ENCODE assay signal across 8 cellular contexts in the genomic region with DNA sequence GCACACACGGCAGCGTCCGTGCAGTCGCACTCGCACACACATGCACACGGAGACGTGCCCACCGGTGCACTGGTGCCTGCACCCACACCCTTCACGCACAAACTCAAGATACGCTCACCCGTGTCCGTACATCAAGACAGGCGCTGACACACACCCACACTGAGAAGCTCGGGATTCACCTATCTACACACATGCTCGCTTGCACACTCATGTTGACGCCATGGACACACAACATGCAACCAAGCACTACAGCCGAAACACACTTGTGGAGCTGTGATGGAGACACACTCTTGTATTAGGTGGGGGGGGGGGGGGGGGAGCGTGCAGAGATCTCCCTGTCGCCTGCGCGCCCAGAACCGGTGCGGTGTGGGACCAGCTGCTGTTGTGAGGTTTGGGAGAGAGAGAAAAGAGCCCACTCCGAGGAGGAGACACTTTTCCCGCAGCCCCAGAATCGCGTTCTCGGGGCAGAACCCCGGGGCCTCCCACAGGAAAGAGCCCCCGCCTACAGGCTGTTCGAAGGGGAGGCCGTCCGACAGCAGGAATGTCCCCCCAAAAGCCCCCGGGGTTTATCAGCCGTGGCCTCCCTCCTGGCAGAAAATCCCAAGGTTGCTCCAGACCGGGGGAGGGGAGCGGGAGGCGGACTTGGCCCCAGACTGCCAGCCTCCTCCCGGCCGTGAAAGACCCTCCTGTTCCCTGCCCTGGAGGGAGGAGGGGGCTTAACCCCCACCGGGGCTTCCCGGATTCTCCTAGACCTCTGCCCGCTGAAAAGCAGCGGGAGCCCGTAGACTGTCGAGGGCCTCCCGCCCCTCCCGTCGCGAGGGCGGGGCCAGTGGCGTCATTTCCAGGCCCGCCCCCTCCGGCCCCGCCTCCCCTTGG. TPM values are rescaled to one million over a fixed set of nuclear protein-coding genes. Genes with fewer than 3 reads are reported as not detected.
DNase-seq lines count a peak whose midpoint lies in the region; ATAC-seq, FAIRE-seq and TF ChIP-seq lines count a peak whose summit lies in the region.

No MANE protein-coding gene starts in this region.

- H3K79me2 ChIP-seq in H1 (ENCODE audit: control insufficient read depth in 1 of 2, insufficient read depth in 2 of 2, low read length in 2 of 2): no peaks in the 10 kb centered on the region
- no peaks in the 10 kb centered on the region for H3K79me2 ChIP-seq in mesendoderm (ENCODE audit: control insufficient read depth, insufficient read depth, low read length)

- H3K4me3 Mint-ChIP-seq in activated CD8-positive, alpha-beta memory T cell treated with anti-CD3 and anti-CD28 coated beads, Interleukin-2, amount 10 ng/mL, durations not matched to agents 7 days and 5 days: peak overlapping the region; percentile 84

- no peak overlapping the region for H3K23ac ChIP-seq in H1 (ENCODE audit: insufficient read length)
- no peak overlapping the region for H3K23ac ChIP-seq in mesendoderm (ENCODE audit: low read length)

- H3K4me2 ChIP-seq in H1 (ENCODE audit: insufficient read depth in 1 of 2, low read depth in 2 of 2, low read length in 2 of 2): peak overlapping the region; percentile 98 to 100
- peak overlapping the region; percentile 94 for H3K4me2 ChIP-seq in mesendoderm (ENCODE audit: low read length)

- H3K36me3 ChIP-seq in H1 (ENCODE audit: control insufficient read depth in 2 of 4, insufficient read depth in 4 of 4, low read length in 3 of 4) (peaks cover 0 to 4% (median 2%) of the 10 kb centered on the region in 4 experiments; a peak in 4 of 8 replicates), mesendoderm (ENCODE audit: control insufficient read depth, insufficient read depth, low read length) (no peaks in the 10 kb centered on the region)

- WGBS in H1 (ENCODE audit: extremely low coverage in 1 of 2, insufficient coverage in 1 of 2, insufficient read length in 1 of 2, insufficient replicate concordance in 2 of 2, low coverage in 1 of 2, low lambda C conversion rate in 2 of 2, missing lambda C conversion rate in 1 of 2), 2 experiments: 10% methylated on average over 29 of the region's 55 CpGs; no CpG with 5 or more reads in 1 of the 2 experiments
- WGBS in mesendoderm (ENCODE audit: extremely low coverage, insufficient coverage, low lambda C conversion rate): no CpG with 5 or more reads among the region's 55 CpGs

- H2AK5ac ChIP-seq in H1 (ENCODE audit: low read depth, low read length): peak overlapping the region; percentile 43; the same call in 1 of the 2 replicates
- H2AK5ac ChIP-seq in mesendoderm (ENCODE audit: low read length): no peak overlapping the region

- peaks cover 4 to 12% of the 10 kb centered on the region in 2 experiments for H4K20me1 ChIP-seq in H1 (replicated peaks in 1 of 2; ENCODE audit: control insufficient read depth in 1 of 2, insufficient read depth in 2 of 2, low read length in 2 of 2)

- H4K8ac ChIP-seq in H1 (ENCODE audit: extremely low read depth, insufficient read depth, low read length) (peak overlapping the region; percentile 91; the same call in 1 of the 2 replicates), mesendoderm (ENCODE audit: low read depth, low read length) (no peak overlapping the region)

- DNase-seq in NCI-H345 (lab: John Stamatoyannopoulos, UW) (peak; percentile 67), NCI-H345 treated with DMSO at 0.1 percent for 48 hours (lab: John Stamatoyannopoulos, UW; ENCODE audit: unreplicated experiment) (no peak), NK-92 (lab: John Stamatoyannopoulos, UW; ENCODE audit: unreplicated experiment) (peak; percentile 43), H1 (ENCODE audit: low read depth in 1 of 2, low spot score in 2 of 2) (peak; percentile 59 to 95), mesendoderm (peak; percentile 94)
- DNase-seq in activated CD8-positive, alpha-beta memory T cell treated with anti-CD3 and anti-CD28 coated beads, Interleukin-2, amount 10 ng/mL, durations not matched to agents 7 days and 5 days: peak; percentile 90
- peak; percentile 83 for DNase-seq in stimulated activated CD8-positive, alpha-beta memory T cell treated with anti-CD3 and anti-CD28 coated beads, Interleukin-12 subunit alpha, Interleukin-12 subunit beta, amount 100 ng/mL, for 1 hour (ENCODE audit: low read depth)

- no peak overlapping the region for H4K91ac ChIP-seq in H1 (replicated peaks; ENCODE audit: insufficient read length, low read length)

- no peaks in the 10 kb centered on the region for H3K9me3 ChIP-seq in H1 (ENCODE audit: insufficient read depth in 2 of 2, low read depth in 1 of 2, low read length in 1 of 2)

- H3K14ac ChIP-seq in H1 (ENCODE audit: insufficient read length): no peak overlapping the region

- peak overlapping the region; percentile 29 to 69 (median 55) for H3K4me3 ChIP-seq in H1 (ENCODE audit: extremely low read depth in 1 of 4, insufficient read depth in 2 of 4, low read depth in 3 of 4, low read length in 4 of 4)
- H3K4me3 ChIP-seq in mesendoderm (ENCODE audit: low read length): peak overlapping the region; percentile 26

- H3K9ac ChIP-seq in H1 (replicated peaks in 1 of 4; ENCODE audit: extremely low read depth in 1 of 4, low read depth in 3 of 4, low read length in 3 of 4) (peak overlapping the region in 3 of 4 experiments; percentile 51 to 67 (median 54); a peak in 6 of 7 replicates), mesendoderm (ENCODE audit: low read length) (peak overlapping the region; percentile 55)

- FAIRE-seq in H1 (lab: Jason Lieb, UNC): no peak

- H3K36me3 Mint-ChIP-seq in activated CD8-positive, alpha-beta memory T cell treated with anti-CD3 and anti-CD28 coated beads, Interleukin-2, amount 10 ng/mL, durations not matched to agents 7 days and 5 days: peaks cover 20% of the 10 kb centered on the region

- H3K4me1 ChIP-seq in H1 (replicated peaks in 1 of 4; ENCODE audit: control insufficient read depth in 3 of 4, insufficient read depth in 4 of 4, low read length in 3 of 4) (peaks cover 0 to 22% (median 13%) of the 10 kb centered on the region in 4 experiments; a peak in 6 of 7 replicates), mesendoderm (ENCODE audit: control insufficient read depth, low read depth, low read length) (peaks cover 10% of the 10 kb centered on the region)

- TF ChIP-seq POLR2A in H1 (IDR thresholded peaks at IDR 0.05; ENCODE audit: control extremely low read depth in 1 of 2, low read depth in 2 of 2, low read length in 2 of 2): 0 out of 3 replicates have a peak, but pooled peaks of 1 of the 2 experiments have one; percentile 32

- peak overlapping the region; percentile 90 for H3K27ac Mint-ChIP-seq in activated CD8-positive, alpha-beta memory T cell treated with anti-CD3 and anti-CD28 coated beads, Interleukin-2, amount 10 ng/mL, durations not matched to agents 7 days and 5 days

- H3K4me1 Mint-ChIP-seq in activated CD8-positive, alpha-beta memory T cell treated with anti-CD3 and anti-CD28 coated beads, Interleukin-2, amount 10 ng/mL, durations not matched to agents 7 days and 5 days: peaks cover 44% of the 10 kb centered on the region

- no peak for TF ChIP-seq CTCF in H1 (IDR thresholded peaks at IDR 0.05; ENCODE audit: control extremely low read depth in 1 of 3, insufficient read depth in 1 of 3, low read depth in 1 of 3, low read length in 3 of 3)

- H3K18ac ChIP-seq in H1 (ENCODE audit: extremely low read depth, low read length) (peak overlapping the region; percentile 78), mesendoderm (ENCODE audit: low read length) (peak overlapping the region; percentile 20)

- H2BK120ac ChIP-seq in H1 (replicated peaks; ENCODE audit: low read depth, low read length) (no peak overlapping the region), mesendoderm (ENCODE audit: low read depth, low read length) (no peak overlapping the region)

- POLR2A ChIA-PET in H1 (lab: Charles Lee; ENCODE audit: partially characterized antibody): interaction anchor here (1.0 to 5.8 kb wide), 12 partner anchors 11 to 243 kb away, joined by 3 to 33 read pairs (median 6); a partner anchor contains a TSS

- H3K9me3 Mint-ChIP-seq in activated CD8-positive, alpha-beta memory T cell treated with anti-CD3 and anti-CD28 coated beads, Interleukin-2, amount 10 ng/mL, durations not matched to agents 7 days and 5 days (ENCODE audit: low read depth): no peaks in the 10 kb centered on the region

- H2AFZ ChIP-seq in H1 (ENCODE audit: low read length): no peak overlapping the region

- no peak for TF ChIP-seq RAD21 in H1 (IDR thresholded peaks at IDR 0.05 in 1 of 2, conservative IDR thresholded peaks at IDR 0.05 in 1 of 2; ENCODE audit: low read depth in 2 of 2, low read length in 2 of 2)

- H3K27me3 Mint-ChIP-seq in activated CD8-positive, alpha-beta memory T cell treated with anti-CD3 and anti-CD28 coated beads, Interleukin-2, amount 10 ng/mL, durations not matched to agents 7 days and 5 days: no peaks in the 10 kb centered on the region

- no peaks in the 10 kb centered on the region for H3K79me1 ChIP-seq in H1 (ENCODE audit: low read depth, low read length)
- H3K79me1 ChIP-seq in mesendoderm (ENCODE audit: low read length): no peaks in the 10 kb centered on the region

- peak in 1 of 2 experiments; percentile 49; a peak in 1 of 3 replicates for TF ChIP-seq EP300 in H1 (IDR thresholded peaks at IDR 0.05; ENCODE audit: borderline replicate concordance in 1 of 2, low read depth in 2 of 2, low read length in 2 of 2)

- H3K4ac ChIP-seq in H1 (replicated peaks; ENCODE audit: insufficient read length, low read depth, low read length) (peak overlapping the region; percentile 21), mesendoderm (ENCODE audit: low read depth, low read length) (no peak overlapping the region)

- H4K5ac ChIP-seq in H1 (ENCODE audit: insufficient read length, low read depth, low read length) (no peak overlapping the region), mesendoderm (ENCODE audit: low read length) (no peak overlapping the region)

- H3K23me2 ChIP-seq in H1 (ENCODE audit: low read depth, low read length): peaks cover 13% of the 10 kb centered on the region

- H3K27me3 ChIP-seq in H1 (replicated peaks in 1 of 4; ENCODE audit: control insufficient read depth in 3 of 4, extremely low read depth in 1 of 4, insufficient read depth in 3 of 4, low read length in 3 of 4) (peaks cover 0 to 23% (median 21%) of the 10 kb centered on the region in 4 experiments; a peak in 6 of 7 replicates), mesendoderm (ENCODE audit: insufficient read depth, low read length, poor library complexity) (no peaks in the 10 kb centered on the region)

- no peak overlapping the region for H2BK5ac ChIP-seq in H1 (ENCODE audit: low read depth, low read length)
- no peak overlapping the region for H2BK5ac ChIP-seq in mesendoderm (ENCODE audit: low read length)

- H3K56ac ChIP-seq in H1 (replicated peaks; ENCODE audit: insufficient read length, low read depth, low read length) (no peak overlapping the region), mesendoderm (ENCODE audit: low read length) (peak overlapping the region; percentile 76)

- H2BK15ac ChIP-seq in H1 (ENCODE audit: low read length) (peak overlapping the region; percentile 66; the same call in 1 of the 2 replicates), mesendoderm (replicated peaks; ENCODE audit: low read depth) (no peak overlapping the region)

- ATAC-seq in HG03066 (IDR thresholded peaks at IDR 0.05; ENCODE audit: low read depth, unreplicated experiment): peak; percentile 2
- peak; percentile 37 for ATAC-seq in activated CD8-positive, alpha-beta memory T cell treated with anti-CD3 and anti-CD28 coated beads, Interleukin-2, amount 10 ng/mL, durations not matched to agents 7 days and 5 days

- CTCF ChIA-PET in activated CD8-positive, alpha-beta memory T cell treated with anti-CD3 and anti-CD28 coated beads, Interleukin-2, amount 10 ng/mL, durations not matched to agents 7 days and 5 days (lab: Charles Lee): interaction anchor here (0.7 to 16.5 kb wide), 19 partner anchors 10 to 555 kb away, joined by 3 to 271 read pairs (median 4); a partner anchor contains a TSS
- CTCF ChIA-PET in H1 (lab: Charles Lee; ENCODE audit: partially characterized antibody): interaction anchor here (0.6 to 16.4 kb wide), 14 partner anchors 10 to 226 kb away, joined by 3 to 357 read pairs (median 7); a partner anchor contains a TSS

- H3K27ac ChIP-seq in H1 (ENCODE audit: low read depth, low read length) (peak overlapping the region; percentile 35; the same call in 1 of the 2 replicates), mesendoderm (ENCODE audit: low read depth, low read length) (no peak overlapping the region)

- H2BK20ac ChIP-seq in H1 (ENCODE audit: low read length): no peak overlapping the region

- peak overlapping the region; percentile 72 for H2BK12ac ChIP-seq in H1 (ENCODE audit: low read depth, low read length)

RNA-seq across cellular contexts. Expression of a gene that starts 0.5 kb away (rescaled TPM):
- total RNA-seq in activated CD8-positive, alpha-beta memory T cell treated with anti-CD3 and anti-CD28 coated beads, Interleukin-2, amount 10 ng/mL, durations not matched to agents 7 days and 5 days: 100 to 1,000 TPM in 1 of 2 experiments, 10 to 100 TPM in 1; 78.1 to 199 TPM
- total RNA-seq in H1 (2021; fragmentation: NEBNext Ultra II Directional; extraction: Animal tissue kit (Norgen Biotek cat#: 25700)): 18.7 and 20.4 TPM in 2 replicates
- polyA plus RNA-seq in H1 (2011; rRNA removed): 31.4 and 34.5 TPM in 2 replicates
- 26.8 TPM for polyA plus RNA-seq in H1 (2011; cell fraction: cytosol; rRNA removed)
- polyA plus RNA-seq in H1 (2011; cell fraction: nucleus; rRNA removed): 78.0 TPM
- polyA plus RNA-seq in H1 (2012, experiment 1 of 2): 25.2 to 41.2 TPM (median 38.4 TPM) in 4 replicates
- 27.3 TPM for polyA plus RNA-seq in H1 (2012, experiment 2 of 2)
- 7.1 TPM for polyA plus RNA-seq in H1 (2013, experiment 1 of 2)
- polyA plus RNA-seq in H1 (2013, experiment 2 of 2): 5.6 TPM
- 13.4 and 14.3 TPM in 2 replicates for polyA minus RNA-seq in H1 (2011; rRNA and poly(A)+ RNA removed)
- polyA minus RNA-seq in H1 (2011; cell fraction: cytosol; rRNA and poly(A)+ RNA removed): 20.0 TPM
- polyA minus RNA-seq in H1 (2011; cell fraction: nucleus; rRNA and poly(A)+ RNA removed): 18.3 TPM
- polyA plus RNA-seq in mesendoderm (2013, experiment 1 of 2): 5.3 TPM
- polyA plus RNA-seq in mesendoderm (2013, experiment 2 of 2): 4.7 TPM

RNA-seq across cellular contexts. Expression of a gene that starts 23.5 kb away (rescaled TPM):
- 1 to 10 TPM; 2.8 to 2.9 TPM for total RNA-seq in activated CD8-positive, alpha-beta memory T cell treated with anti-CD3 and anti-CD28 coated beads, Interleukin-2, amount 10 ng/mL, durations not matched to agents 7 days and 5 days
- 5.6 and 6.0 TPM in 2 replicates for total RNA-seq in H1 (2021; fragmentation: NEBNext Ultra II Directional; extraction: Animal tissue kit (Norgen Biotek cat#: 25700))
- polyA plus RNA-seq in H1 (2011; rRNA removed): 5.4 and 8.0 TPM in 2 replicates
- polyA plus RNA-seq in H1 (2011; cell fraction: cytosol; rRNA removed): 6.0 TPM
- 30.7 TPM for polyA plus RNA-seq in H1 (2011; cell fraction: nucleus; rRNA removed)
- polyA plus RNA-seq in H1 (2012, experiment 1 of 2): 5.8 to 8.4 TPM (median 7.1 TPM) in 4 replicates
- 4.3 TPM for polyA plus RNA-seq in H1 (2012, experiment 2 of 2)
- 4.1 TPM for polyA plus RNA-seq in H1 (2013, experiment 1 of 2)
- 2.9 TPM for polyA plus RNA-seq in H1 (2013, experiment 2 of 2)
- 2.6 and 3.0 TPM in 2 replicates for polyA minus RNA-seq in H1 (2011; rRNA and poly(A)+ RNA removed)
- polyA minus RNA-seq in H1 (2011; cell fraction: cytosol; rRNA and poly(A)+ RNA removed): 2.9 TPM
- 9.0 TPM for polyA minus RNA-seq in H1 (2011; cell fraction: nucleus; rRNA and poly(A)+ RNA removed)
- polyA plus RNA-seq in mesendoderm (2013, experiment 1 of 2): 0.44 TPM
- 0.53 TPM for polyA plus RNA-seq in mesendoderm (2013, experiment 2 of 2)

RNA-seq across cellular contexts. Expression of a gene that starts 25.6 kb away (rescaled TPM):
- total RNA-seq in activated CD8-positive, alpha-beta memory T cell treated with anti-CD3 and anti-CD28 coated beads, Interleukin-2, amount 10 ng/mL, durations not matched to agents 7 days and 5 days: 10 to 100 TPM; 13.5 to 15.2 TPM
- total RNA-seq in H1 (2021; fragmentation: NEBNext Ultra II Directional; extraction: Animal tissue kit (Norgen Biotek cat#: 25700)): 11.3 and 15.4 TPM in 2 replicates
- polyA plus RNA-seq in H1 (2011; rRNA removed): 22.6 and 29.2 TPM in 2 replicates
- polyA plus RNA-seq in H1 (2011; cell fraction: cytosol; rRNA removed): 24.4 TPM
- polyA plus RNA-seq in H1 (2011; cell fraction: nucleus; rRNA removed): 29.1 TPM
- 6.3 to 17.2 TPM (median 16.5 TPM) in 4 replicates for polyA plus RNA-seq in H1 (2012, experiment 1 of 2)
- 12.9 TPM for polyA plus RNA-seq in H1 (2012, experiment 2 of 2)
- polyA plus RNA-seq in H1 (2013, experiment 1 of 2): 8.9 TPM
- polyA plus RNA-seq in H1 (2013, experiment 2 of 2): 8.0 TPM
- polyA minus RNA-seq in H1 (2011; rRNA and poly(A)+ RNA removed): 1.7 and 1.8 TPM in 2 replicates
- polyA minus RNA-seq in H1 (2011; cell fraction: cytosol; rRNA and poly(A)+ RNA removed): 9.8 TPM
- polyA minus RNA-seq in H1 (2011; cell fraction: nucleus; rRNA and poly(A)+ RNA removed): 9.6 TPM
- 5.0 TPM for polyA plus RNA-seq in mesendoderm (2013, experiment 1 of 2)
- 4.6 TPM for polyA plus RNA-seq in mesendoderm (2013, experiment 2 of 2)

RNA-seq across cellular contexts. Expression of a gene that starts 37.3 kb away (rescaled TPM):
- total RNA-seq in activated CD8-positive, alpha-beta memory T cell treated with anti-CD3 and anti-CD28 coated beads, Interleukin-2, amount 10 ng/mL, durations not matched to agents 7 days and 5 days: 10 to 100 TPM; 73.5 to 78.2 TPM
- total RNA-seq in H1 (2021; fragmentation: NEBNext Ultra II Directional; extraction: Animal tissue kit (Norgen Biotek cat#: 25700)): 41.7 and 43.6 TPM in 2 replicates
- polyA plus RNA-seq in H1 (2011; rRNA removed): 55.2 and 66.7 TPM in 2 replicates
- 64.7 TPM for polyA plus RNA-seq in H1 (2011; cell fraction: cytosol; rRNA removed)
- polyA plus RNA-seq in H1 (2011; cell fraction: nucleus; rRNA removed): 85.7 TPM
- polyA plus RNA-seq in H1 (2012, experiment 1 of 2): 34.9 to 55.7 TPM (median 49.6 TPM) in 4 replicates
- polyA plus RNA-seq in H1 (2012, experiment 2 of 2): 50.4 TPM
- 59.5 TPM for polyA plus RNA-seq in H1 (2013, experiment 1 of 2)
- polyA plus RNA-seq in H1 (2013, experiment 2 of 2): 62.0 TPM
- 15.2 and 16.5 TPM in 2 replicates for polyA minus RNA-seq in H1 (2011; rRNA and poly(A)+ RNA removed)
- polyA minus RNA-seq in H1 (2011; cell fraction: cytosol; rRNA and poly(A)+ RNA removed): 25.0 TPM
- polyA minus RNA-seq in H1 (2011; cell fraction: nucleus; rRNA and poly(A)+ RNA removed): 17.6 TPM
- 39.1 TPM for polyA plus RNA-seq in mesendoderm (2013, experiment 1 of 2)
- 40.9 TPM for polyA plus RNA-seq in mesendoderm (2013, experiment 2 of 2)

RNA-seq across cellular contexts. Expression of a gene that starts 56.3 kb away (rescaled TPM):
- total RNA-seq in activated CD8-positive, alpha-beta memory T cell treated with anti-CD3 and anti-CD28 coated beads, Interleukin-2, amount 10 ng/mL, durations not matched to agents 7 days and 5 days: under 1 TPM in 1 of 2 experiments, not detected in 1; 0.35 TPM
- total RNA-seq in H1 (2021; fragmentation: NEBNext Ultra II Directional; extraction: Animal tissue kit (Norgen Biotek cat#: 25700)): 0.34 and 0.44 TPM in 2 replicates
- polyA plus RNA-seq in H1 (2011; rRNA removed): 0.48 and 0.80 TPM in 2 replicates
- polyA plus RNA-seq in H1 (2011; cell fraction: cytosol; rRNA removed): 0.41 TPM
- polyA plus RNA-seq in H1 (2011; cell fraction: nucleus; rRNA removed): 0.40 TPM
- 1.8 to 2.5 TPM (median 2.2 TPM) in 4 replicates for polyA plus RNA-seq in H1 (2012, experiment 1 of 2)
- 0.34 TPM for polyA plus RNA-seq in H1 (2012, experiment 2 of 2)
- 0.32 TPM for polyA plus RNA-seq in H1 (2013, experiment 1 of 2)
- polyA plus RNA-seq in H1 (2013, experiment 2 of 2): 0.35 TPM
- 0.49 and 0.76 TPM in 2 replicates for polyA minus RNA-seq in H1 (2011; rRNA and poly(A)+ RNA removed)
- polyA minus RNA-seq in H1 (2011; cell fraction: cytosol; rRNA and poly(A)+ RNA removed): not detected
- polyA minus RNA-seq in H1 (2011; cell fraction: nucleus; rRNA and poly(A)+ RNA removed): not detected
- polyA plus RNA-seq in mesendoderm (2013, experiment 1 of 2): 0.24 TPM
- 0.21 TPM for polyA plus RNA-seq in mesendoderm (2013, experiment 2 of 2)
